22 cellular contexts compared by ENCODE assay signal in genomic region chr5:62650197-62650596, GRCh38.
DNase-seq lines count a peak whose midpoint lies in the region; ATAC-seq and TF ChIP-seq lines count a peak whose summit lies in the region.
"Had no signal": no experiment of that assay in that cellular context is flagged by ENCODE, and none has a peak within 500 bp of the region (broad histone marks: within the 10 kb centered on the region; RNA-seq: fewer than 3 reads in every experiment).

No MANE protein-coding gene starts in this region.

- H3K36me3 Mint-ChIP-seq in type B pancreatic cell = peaks cover 3% of the 10 kb centered on the region
- H3K36me3 Mint-ChIP-seq: CD8-positive, alpha-beta T cell had no signal

- no peak overlapping the region for H3K4me2 ChIP-seq in mammary epithelial cell (ENCODE audit: insufficient read depth, low read depth, low read length)
- H3K4me2 ChIP-seq: BLaER1 had no signal

- H3K36me3 ChIP-seq in HUES6 (ENCODE audit: control insufficient read depth, insufficient read depth, low read length) (no peaks in the 10 kb centered on the region), A673 (ENCODE audit: insufficient read depth, low read length, poor library complexity, severe bottlenecking) (no peaks in the 10 kb centered on the region), mammary epithelial cell (ENCODE audit: insufficient read depth, low read length) (no peaks in the 10 kb centered on the region)
- H3K36me3 ChIP-seq: HAP-1, SJCRH30 had no signal

- H3K4me1 ChIP-seq in HUES6 (ENCODE audit: control insufficient read depth, insufficient read depth, low read length) (peaks cover 17% of the 10 kb centered on the region), foreskin keratinocyte (peaks cover 5% of the 10 kb centered on the region), A673 (ENCODE audit: insufficient read depth, low read length, poor library complexity, severe bottlenecking) (no peaks in the 10 kb centered on the region), mammary epithelial cell (ENCODE audit: insufficient read depth, low read length) (no peaks in the 10 kb centered on the region)
- H3K4me1 ChIP-seq: HAP-1, SJCRH30 had no signal

- peak overlapping the region; percentile 78 for H3K27ac Mint-ChIP-seq in type B pancreatic cell
- H3K27ac Mint-ChIP-seq: CD8-positive, alpha-beta T cell had no signal

- intact Hi-C loops in A673 (cut with micrococcal nuclease; ENCODE audit: unreplicated experiment) (no loop called here), mammary epithelial cell (cut with micrococcal nuclease) (no loop called here)

- DNase-seq in EH (ENCODE audit: low read depth) (peak; percentile 64), foreskin keratinocyte (peak; percentile 13 to 20), type B pancreatic cell (ENCODE audit: extremely low spot score, unreplicated experiment) (no peak), A673 (ENCODE audit: low spot score) (no peak), mammary epithelial cell (no peak), left lobe of liver (ENCODE audit: low spot score) (no peak)
- DNase-seq: ACHN; CD8-positive, alpha-beta T cell; DMS79 treated with DMSO at 0.1 percent for 48 hours; NCI-H1417; NCI-H1930; NCI-H2171; NCI-H446; NCI-H69; NK-92 treated with Interleukin-12 subunit alpha and Interleukin-12 subunit beta, amount 100 ng/mL, for 24 hours; PC-3; SJCRH30 had no signal

- no peaks in the 10 kb centered on the region for H4K20me1 ChIP-seq in mammary epithelial cell (ENCODE audit: insufficient read depth, low read length)
- H4K20me1 ChIP-seq: BLaER1 had no signal

- dilution Hi-C loops in mammary epithelial cell (cut with HindIII; ENCODE audit: low sequenced_read_pairs) = no loop called here

- peak overlapping the region; percentile 7; the same call in 1 of the 2 replicates for H3K27ac ChIP-seq in HUES6 (ENCODE audit: low read depth, low read length)
- H3K27ac ChIP-seq in foreskin keratinocyte = no peak overlapping the region
- no peak overlapping the region for H3K27ac ChIP-seq in A673 (ENCODE audit: low read depth, low read length, poor library complexity, severe bottlenecking)
- H3K27ac ChIP-seq in mammary epithelial cell (ENCODE audit: insufficient read depth, low read depth, low read length) = no peak overlapping the region
- H3K27ac ChIP-seq: BLaER1, HL-60, SJCRH30 had no signal

- TF ChIP-seq CTCF in foreskin keratinocyte (conservative IDR thresholded peaks at IDR 0.05) = no peak
- no peak for TF ChIP-seq CTCF in type B pancreatic cell (conservative IDR thresholded peaks at IDR 0.05)
- TF ChIP-seq CTCF in A673 (conservative IDR thresholded peaks at IDR 0.05; ENCODE audit: low read depth, low read length) = no peak
- TF ChIP-seq CTCF in mammary epithelial cell (conservative IDR thresholded peaks at IDR 0.05 in 1 of 2, IDR thresholded peaks at IDR 0.05 in 1 of 2; ENCODE audit: extremely low read depth in 1 of 2, insufficient read depth in 1 of 2, low read depth in 1 of 2, low read length in 2 of 2) = no peak

- no peak overlapping the region for H2AFZ ChIP-seq in mammary epithelial cell (ENCODE audit: low read depth, low read length)

- no peak overlapping the region for H3K4me3 ChIP-seq in HUES6 (ENCODE audit: low read depth, low read length)
- no peak overlapping the region for H3K4me3 ChIP-seq in A673 (ENCODE audit: low read depth, low read length, poor library complexity, severe bottlenecking)
- H3K4me3 ChIP-seq in mammary epithelial cell (replicated peaks in 1 of 3; ENCODE audit: insufficient read depth in 1 of 3, low read depth in 2 of 3, low read length in 3 of 3) = no peak overlapping the region
- H3K4me3 ChIP-seq: BLaER1, HAP-1, SJCRH30 had no signal

- in situ Hi-C loops in mammary epithelial cell (cut with MboI; ENCODE audit: low sequenced_read_pairs in 2 of 2) = no loop called here

- H3K27me3 Mint-ChIP-seq in type B pancreatic cell = no peaks in the 10 kb centered on the region

- ATAC-seq in foreskin keratinocyte = peak; percentile 15
- ATAC-seq in left lobe of liver = no peak
- no peak for ATAC-seq in GM19397 (IDR thresholded peaks at IDR 0.05; ENCODE audit: unreplicated experiment)
- ATAC-seq: CD8-positive, alpha-beta T cell; PC-3 had no signal

- BruUV-seq in A673 (replicated peaks; lab: Mats Ljungman, UMichigan) (no TSS peak), mammary epithelial cell (replicated peaks; lab: Mats Ljungman, UMichigan) (no TSS peak)

- CTCF ChIA-PET in A673 (lab: Charles Lee) = no interaction called here
- CTCF ChIA-PET in mammary epithelial cell (lab: Charles Lee; ENCODE audit: low non-redundant PET) = no interaction called here

- peaks cover 22% of the 10 kb centered on the region for H3K4me1 Mint-ChIP-seq in type B pancreatic cell (ENCODE audit: unreplicated experiment)

- POLR2A ChIA-PET in A673 (lab: Charles Lee; ENCODE audit: low non-redundant PET) = no interaction called here

- no peaks in the 10 kb centered on the region for H3K27me3 ChIP-seq in HUES6 (ENCODE audit: control insufficient read depth, insufficient read depth, low read length)
- H3K27me3 ChIP-seq in foreskin keratinocyte = no peaks in the 10 kb centered on the region
- no peaks in the 10 kb centered on the region for H3K27me3 ChIP-seq in A673 (replicated peaks; ENCODE audit: insufficient read depth, low read depth, low read length, poor library complexity)
- H3K27me3 ChIP-seq in mammary epithelial cell (ENCODE audit: insufficient read depth, low read length) = no peaks in the 10 kb centered on the region
- H3K27me3 ChIP-seq: BLaER1, SJCRH30 had no signal

- 65% methylated on average over 5 of the region's 5 CpGs for WGBS in mammary epithelial cell (ENCODE audit: low coverage, missing lambda C conversion rate)

- H3K9me3 ChIP-seq in HUES6 (ENCODE audit: control insufficient read depth, insufficient read depth, low read depth, low read length) (peaks cover 11% of the 10 kb centered on the region), A673 (ENCODE audit: low read depth, low read length, poor library complexity, severe bottlenecking) (no peaks in the 10 kb centered on the region), mammary epithelial cell (replicated peaks; ENCODE audit: insufficient read depth, low read length) (no peaks in the 10 kb centered on the region)
- H3K9me3 ChIP-seq: HAP-1, SJCRH30 had no signal

- H3K9ac ChIP-seq in HUES6 (ENCODE audit: low read length) = no peak overlapping the region
- H3K9ac ChIP-seq in mammary epithelial cell (ENCODE audit: insufficient read depth, low read length) = no peak overlapping the region
- H3K9ac ChIP-seq: BLaER1 had no signal

- no peaks in the 10 kb centered on the region for H3K9me3 Mint-ChIP-seq in type B pancreatic cell
- H3K9me3 Mint-ChIP-seq: CD8-positive, alpha-beta T cell had no signal

- no peaks in the 10 kb centered on the region for H3K79me2 ChIP-seq in mammary epithelial cell (ENCODE audit: insufficient read depth, low read length)

- no peak overlapping the region for H3K4me3 Mint-ChIP-seq in type B pancreatic cell
- H3K4me3 Mint-ChIP-seq: CD8-positive, alpha-beta T cell had no signal

Comparison
In these comparisons a context has a peak if more than half of its experiments do, and no peak if none do; other contexts are left out.
1. DNase-seq: peak in EH (single experiment) and foreskin keratinocyte (2 of 2); none in type B pancreatic cell (single experiment), A673 (single experiment), mammary epithelial cell (single experiment) and left lobe of liver (single experiment).